35 cellular contexts compared by ENCODE assay signal in the genomic region with DNA sequence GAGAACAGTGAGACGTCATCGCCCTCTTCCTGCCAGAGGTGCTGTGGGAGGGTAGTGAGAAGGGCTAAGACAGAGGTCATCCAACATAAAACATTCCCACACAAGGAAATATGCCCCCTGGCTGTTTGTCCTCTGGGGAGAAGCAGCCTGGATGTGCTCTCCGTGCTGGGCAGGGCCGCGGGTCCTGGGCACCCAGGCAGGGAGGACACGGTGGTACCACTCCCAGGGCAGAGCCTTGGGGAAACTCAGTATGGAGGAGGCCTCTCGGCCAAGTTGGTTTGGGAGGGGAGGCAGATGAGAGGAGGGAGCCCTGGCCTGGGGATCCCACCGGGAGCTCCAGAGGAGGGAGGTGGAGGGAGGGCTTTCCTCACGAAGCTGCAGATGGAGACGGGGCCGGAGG.
"Had no signal": no experiment of that assay in that cellular context is flagged by ENCODE, and none has a peak within 500 bp of the region (broad histone marks: within the 10 kb centered on the region; RNA-seq: fewer than 3 reads in every experiment).

No MANE protein-coding gene starts in this region.

- H3K36me3 Mint-ChIP-seq: activated naive CD4-positive, alpha-beta T cell treated with anti-CD3 and anti-CD28 coated beads, Interleukin-2, amount 10 ng/mL, durations not matched to agents 7 days and 5 days; activated naive CD4-positive, alpha-beta T cell treated with anti-CD3 and anti-CD28 coated beads, Interleukin-2, amount 50 U/mL, for 72 hours; activated naive CD8-positive, alpha-beta T cell; activated naive CD8-positive, alpha-beta T cell treated with anti-CD3 and anti-CD28 coated beads, Interleukin-2, amount 10 ng/mL, durations not matched to agents 7 days and 5 days had no signal

- H3K27me3 Mint-ChIP-seq: activated naive CD4-positive, alpha-beta T cell treated with anti-CD3 and anti-CD28 coated beads, Interleukin-2, amount 50 U/mL, for 24 hours; activated naive CD8-positive, alpha-beta T cell; activated naive CD8-positive, alpha-beta T cell treated with anti-CD3 and anti-CD28 coated beads for 36 hours; activated naive CD8-positive, alpha-beta T cell treated with anti-CD3 and anti-CD28 coated beads, Interleukin-2, amount 50 U/mL, for 24 hours; activated T-cell treated with anti-CD3 and anti-CD28 coated beads, Interleukin-2, amount 50 U/mL, for 24 hours; activated T-helper 17 cell treated with anti-CD3 and anti-CD28 coated beads, Interleukin-2, amount 50 U/mL, for 72 hours had no signal

- H3K9me3 ChIP-seq: adrenal gland, ascending aorta had no signal

- H3K4me3 ChIP-seq: adrenal gland, ascending aorta, body of pancreas, breast epithelium, cardiac muscle cell had no signal

- H3K27me3 ChIP-seq: adrenal gland, ascending aorta, body of pancreas, breast epithelium, cardiac muscle cell had no signal

- H3K4me1 Mint-ChIP-seq: activated naive CD4-positive, alpha-beta T cell treated with anti-CD3 and anti-CD28 coated beads, Interleukin-2, amount 10 ng/mL, durations not matched to agents 7 days and 5 days; activated naive CD4-positive, alpha-beta T cell treated with anti-CD3 and anti-CD28 coated beads, Interleukin-2, amount 50 U/mL, for 24 hours; activated naive CD8-positive, alpha-beta T cell treated with anti-CD3 and anti-CD28 coated beads for 36 hours; activated naive CD8-positive, alpha-beta T cell treated with anti-CD3 and anti-CD28 coated beads, Interleukin-2, amount 10 ng/mL, durations not matched to agents 7 days and 5 days; activated naive CD8-positive, alpha-beta T cell treated with anti-CD3 and anti-CD28 coated beads, Interleukin-2, amount 50 U/mL, for 24 hours; activated T-helper 17 cell treated with anti-CD3 and anti-CD28 coated beads, Interleukin-2, amount 50 U/mL, for 72 hours; central memory CD8-positive, alpha-beta T cell had no signal

- H3K4me1 ChIP-seq: adrenal gland, ascending aorta, body of pancreas, breast epithelium had no signal

- H3K27ac ChIP-seq: adrenal gland, ascending aorta, body of pancreas, breast epithelium, cardiac muscle cell had no signal

- DNase-seq: activated effector memory CD4-positive, alpha-beta T cell treated with anti-CD3 and anti-CD28 coated beads, Interleukin-2, amount 50 U/mL, for 16 hours; activated effector memory CD4-positive, alpha-beta T cell treated with Interleukin-2 at 50 U/mL for 16 hours; activated gamma-delta T cell; activated gamma-delta T cell treated with Interleukin-2 at 50 U/mL for 16 hours; activated naive CD4-positive, alpha-beta T cell; activated naive CD4-positive, alpha-beta T cell treated with anti-CD3 and anti-CD28 coated beads for 36 hours; activated naive CD4-positive, alpha-beta T cell treated with anti-CD3 and anti-CD28 coated beads, Interleukin-2, amount 10 ng/mL, durations not matched to agents 7 days and 5 days; activated naive CD4-positive, alpha-beta T cell treated with anti-CD3 and anti-CD28 coated beads, Interleukin-2, amount 50 U/mL, for 16 hours; activated naive CD4-positive, alpha-beta T cell treated with Interleukin-2 at 50 U/mL for 16 hours; activated naive CD8-positive, alpha-beta T cell treated with anti-CD3 and anti-CD28 coated beads for 36 hours; activated naive CD8-positive, alpha-beta T cell treated with anti-CD3 and anti-CD28 coated beads, Interleukin-2, amount 10 ng/mL, durations not matched to agents 7 days and 5 days; activated naive CD8-positive, alpha-beta T cell treated with anti-CD3 and anti-CD28 coated beads, Interleukin-2, amount 50 U/mL, for 24 hours; activated T-cell treated with anti-CD3 and anti-CD28 coated beads for 4 hours; activated T-cell treated with anti-CD3 and anti-CD28 coated beads, Interleukin-2, amount 50 U/mL, for 1 hour; activated T-cell treated with anti-CD3 and anti-CD28 coated beads, Interleukin-2, amount 50 U/mL, for 24 hours; activated T-cell treated with anti-CD3 and anti-CD28 coated beads, Interleukin-2, amount 50 U/mL, for 4 hours; activated T-cell treated with anti-CD3 and anti-CD28 coated beads, Interleukin-2, amount 50 U/mL, for 48 hours; activated T-cell treated with anti-CD3 and anti-CD28 coated beads, Interleukin-2, amount 50 U/mL, for 72 hours; adrenal gland; amniotic stem cell; aorta; body of pancreas; central memory CD4-positive, alpha-beta T cell; cerebellar nuclear complex had no signal

- H3K9me3 Mint-ChIP-seq: activated naive CD4-positive, alpha-beta T cell treated with anti-CD3 and anti-CD28 coated beads for 36 hours; activated naive CD4-positive, alpha-beta T cell treated with anti-CD3 and anti-CD28 coated beads, Interleukin-2, amount 50 U/mL, for 24 hours; activated T-cell treated with anti-CD3 and anti-CD28 coated beads, Interleukin-2, amount 50 U/mL, for 24 hours; activated T-cell treated with anti-CD3 and anti-CD28 coated beads, Interleukin-2, amount 50 U/mL, for 4 hours; central memory CD8-positive, alpha-beta T cell had no signal

- H3K4me3 Mint-ChIP-seq: activated naive CD4-positive, alpha-beta T cell treated with anti-CD3 and anti-CD28 coated beads for 36 hours; activated naive CD4-positive, alpha-beta T cell treated with anti-CD3 and anti-CD28 coated beads, Interleukin-2, amount 10 ng/mL, durations not matched to agents 7 days and 5 days; activated naive CD4-positive, alpha-beta T cell treated with anti-CD3 and anti-CD28 coated beads, Interleukin-2, amount 50 U/mL, for 24 hours; activated naive CD8-positive, alpha-beta T cell; activated naive CD8-positive, alpha-beta T cell treated with anti-CD3 and anti-CD28 coated beads for 36 hours; activated naive CD8-positive, alpha-beta T cell treated with anti-CD3 and anti-CD28 coated beads, Interleukin-2, amount 10 ng/mL, durations not matched to agents 7 days and 5 days; activated naive CD8-positive, alpha-beta T cell treated with anti-CD3 and anti-CD28 coated beads, Interleukin-2, amount 50 U/mL, for 24 hours; activated T-cell treated with anti-CD3 and anti-CD28 coated beads, Interleukin-2, amount 50 U/mL, for 24 hours; activated T-cell treated with anti-CD3 and anti-CD28 coated beads, Interleukin-2, amount 50 U/mL, for 4 hours; activated T-cell treated with anti-CD3 and anti-CD28 coated beads, Interleukin-2, amount 50 U/mL, for 72 hours; activated T-helper 1 cell treated with anti-CD3 and anti-CD28 coated beads, Interleukin-12 subunit alpha, Interleukin-12 subunit beta, Interleukin-2, Interleukin-4 antibody, amounts not matched to agents 30 ng/mL and 10 ng/mL and 1 ng/mL, durations not matched to agents 14 hours and 24 hours and 36 hours; activated T-helper 17 cell treated with anti-CD3 and anti-CD28 coated beads, Interleukin-2, amount 50 U/mL, for 72 hours; brain; central memory CD8-positive, alpha-beta T cell had no signal

- ATAC-seq: activated naive CD4-positive, alpha-beta T cell treated with anti-CD3 and anti-CD28 coated beads, Interleukin-2, amount 50 U/mL, for 72 hours; activated naive CD8-positive, alpha-beta T cell treated with anti-CD3 and anti-CD28 coated beads, Interleukin-2, amount 50 U/mL, for 24 hours; activated T-cell treated with anti-CD3 and anti-CD28 coated beads, Interleukin-2, amount 50 U/mL, for 4 hours; activated T-cell treated with anti-CD3 and anti-CD28 coated beads, Interleukin-2, amount 50 U/mL, for 72 hours; activated T-helper 17 cell treated with anti-CD3 and anti-CD28 coated beads, Interleukin-2, amount 50 U/mL, for 72 hours; body of pancreas had no signal

- H3K27ac Mint-ChIP-seq: activated naive CD4-positive, alpha-beta T cell treated with anti-CD3 and anti-CD28 coated beads for 36 hours; activated naive CD4-positive, alpha-beta T cell treated with anti-CD3 and anti-CD28 coated beads, Interleukin-2, amount 10 ng/mL, durations not matched to agents 7 days and 5 days; activated naive CD4-positive, alpha-beta T cell treated with anti-CD3 and anti-CD28 coated beads, Interleukin-2, amount 50 U/mL, for 24 hours; activated naive CD4-positive, alpha-beta T cell treated with anti-CD3 and anti-CD28 coated beads, Interleukin-2, amount 50 U/mL, for 72 hours; activated naive CD8-positive, alpha-beta T cell; activated naive CD8-positive, alpha-beta T cell treated with anti-CD3 and anti-CD28 coated beads for 36 hours; activated naive CD8-positive, alpha-beta T cell treated with anti-CD3 and anti-CD28 coated beads, Interleukin-2, amount 10 ng/mL, durations not matched to agents 7 days and 5 days; activated naive CD8-positive, alpha-beta T cell treated with anti-CD3 and anti-CD28 coated beads, Interleukin-2, amount 50 U/mL, for 24 hours; activated T-cell treated with anti-CD3 and anti-CD28 coated beads, Interleukin-2, amount 50 U/mL, for 24 hours; activated T-cell treated with anti-CD3 and anti-CD28 coated beads, Interleukin-2, amount 50 U/mL, for 72 hours; activated T-helper 1 cell treated with anti-CD3 and anti-CD28 coated beads, Interleukin-12 subunit alpha, Interleukin-12 subunit beta, Interleukin-2, Interleukin-4 antibody, amounts not matched to agents 30 ng/mL and 10 ng/mL and 1 ng/mL, durations not matched to agents 14 hours and 24 hours and 36 hours; activated T-helper 17 cell treated with anti-CD3 and anti-CD28 coated beads, Interleukin-2, amount 50 U/mL, for 72 hours; activated T-helper 2 cell treated with anti-CD3 and anti-CD28 coated beads, Interferon-gamma antibody, Interleukin-2, Interleukin-4, amounts not matched to agents 10 μg/mL and 5 μg/mL and 100 μg/mL, durations not matched to agents 14 hours and 24 hours and 36 hours; brain had no signal

- H3K36me3 ChIP-seq: adrenal gland, ascending aorta, breast epithelium, cardiac muscle cell had no signal
